In genomic region chr1:204623894-204624361, GRCh38 we compare ENCODE assay signal across 12 cellular contexts.
DNase-seq lines count a peak whose midpoint lies in the region; ATAC-seq, FAIRE-seq and TF ChIP-seq lines count a peak whose summit lies in the region.
"Had no signal": no experiment of that assay in that cellular context is flagged by ENCODE, and none has a peak within 500 bp of the region (broad histone marks: within the 10 kb centered on the region; RNA-seq: fewer than 3 reads in every experiment).

No MANE protein-coding gene starts in this region.

- no peaks in the 10 kb centered on the region for H3K9me3 Mint-ChIP-seq in neural crest cell
- H3K9me3 Mint-ChIP-seq: central memory CD8-positive, alpha-beta T cell had no signal

- intact Hi-C loops in GM12878 (cut with micrococcal nuclease; ENCODE audit: unreplicated experiment) = no loop called here

- H3K36me3 Mint-ChIP-seq in neural crest cell (ENCODE audit: low read depth) = no peaks in the 10 kb centered on the region

- H3K27me3 Mint-ChIP-seq in neural crest cell (ENCODE audit: low read depth) = no peaks in the 10 kb centered on the region

- H3K9ac ChIP-seq in GM12878 (ENCODE audit: control insufficient read depth, insufficient read depth, low read length) = no peak overlapping the region
- H3K9ac ChIP-seq: KMS-11 had no signal

- no peak overlapping the region for H3K4me3 ChIP-seq in GM12878
- H3K4me3 ChIP-seq: lung had no signal

- H3K4me1 ChIP-seq in GM12878 (ENCODE audit: control insufficient read depth, insufficient read depth, low read length) = no peaks in the 10 kb centered on the region

- H3K79me2 ChIP-seq in GM12878 (ENCODE audit: control insufficient read depth, insufficient read depth, low read length) = no peaks in the 10 kb centered on the region

- H3K4me1 Mint-ChIP-seq in neural crest cell = peaks cover 44% of the 10 kb centered on the region
- H3K4me1 Mint-ChIP-seq: B cell; central memory CD8-positive, alpha-beta T cell had no signal

- peaks cover 2% of the 10 kb centered on the region; the same call in 1 of the 2 replicates for H4K20me1 ChIP-seq in GM12878 (ENCODE audit: control insufficient read depth, insufficient read depth)

- CTCF ChIA-PET in GM12878 (lab: Yijun Ruan, JAX) = interaction anchor here (0.9 to 4.6 kb wide), 6 partner anchors 58 to 271 kb away, joined by 3 to 19 read pairs (median 4); no protein-coding TSS in a partner anchor

- no peaks in the 10 kb centered on the region for H3K36me3 ChIP-seq in GM12878 (ENCODE audit: control insufficient read depth in 2 of 2, insufficient read depth in 2 of 2, low read length in 1 of 2)

- H3K27ac Mint-ChIP-seq in neural crest cell (ENCODE audit: unreplicated experiment) = no peak overlapping the region
- H3K27ac Mint-ChIP-seq: B cell had no signal

- in situ Hi-C loops in GM12878 (cut with MboI) = no loop called here

- TF ChIP-seq EP300 in GM12878 (IDR thresholded peaks at IDR 0.05; ENCODE audit: borderline replicate concordance in 1 of 2, control insufficient read depth in 1 of 2, low read depth in 2 of 2, low read length in 2 of 2) = no peak

- FAIRE-seq in GM12878 (lab: Jason Lieb, UNC) = no peak

- 11% methylated on average over 3 of the region's 3 CpGs for WGBS in GM12878 (ENCODE audit: insufficient coverage, insufficient replicate concordance, low lambda C conversion rate, missing lambda C conversion rate)

- H3K9me3 ChIP-seq in GM12878 (replicated peaks; ENCODE audit: control insufficient read depth, insufficient read depth, low read length) = no peaks in the 10 kb centered on the region

- TF ChIP-seq CTCF in GM12878 (IDR thresholded peaks at IDR 0.05 in 2 of 3, conservative IDR thresholded peaks at IDR 0.05 in 1 of 3; ENCODE audit: control insufficient read depth in 2 of 3, extremely low read depth in 1 of 3, insufficient read depth in 1 of 3, low read depth in 3 of 3, low read length in 3 of 3) = peak; percentile 8 to 39 (median 19); a peak in 4 of 6 replicates
- peak; percentile 49 for TF ChIP-seq CTCF in neural crest cell (conservative IDR thresholded peaks at IDR 0.05)

- DNase-seq in NCI-H2227 (lab: John Stamatoyannopoulos, UW; ENCODE audit: unreplicated experiment) (peak; percentile 17), NCI-H2227 treated with DMSO at 0.1 percent for 48 hours (lab: John Stamatoyannopoulos, UW) (no peak), NAMALWA (ENCODE audit: low spot score) (peak; percentile 59), GM12878 (ENCODE audit: low read depth, low spot score) (no peak), neural crest cell (ENCODE audit: low read depth, low spot score) (no peak), kidney tubule cell (ENCODE audit: low spot score) (no peak), AG08396 (ENCODE audit: low spot score) (no peak)

- H3K27ac ChIP-seq in GM12878 (ENCODE audit: control insufficient read depth, insufficient read depth) = no peak overlapping the region
- H3K27ac ChIP-seq: KMS-11 had no signal

- SMC1A ChIA-PET in GM12878 (lab: Charles Lee; ENCODE audit: uncharacterized antibody, unreplicated experiment) = interaction anchor here (1.1 to 2.5 kb wide), 5 partner anchors 12 to 183 kb away, joined by 3 to 8 read pairs (median 4); no protein-coding TSS in a partner anchor

- H3K27me3 ChIP-seq in GM12878 (replicated peaks in 1 of 2; ENCODE audit: control insufficient read depth in 2 of 2, insufficient read depth in 2 of 2, low read length in 1 of 2) = no peaks in the 10 kb centered on the region; a peak in 1 of 4 replicates

- POLR2A ChIA-PET in GM12878 (lab: Charles Lee) = no interaction called here

- H2AFZ ChIP-seq in GM12878 (ENCODE audit: control insufficient read depth, low read depth, low read length) = no peak overlapping the region

- RAD21 ChIA-PET in GM12878 (lab: Charles Lee; ENCODE audit: unreplicated experiment) = interaction anchor here (0.9 to 1.5 kb wide), 4 partner anchors 50 to 183 kb away, joined by 3 to 6 read pairs (median 4); no protein-coding TSS in a partner anchor

- no peak overlapping the region for H3K4me2 ChIP-seq in GM12878 (ENCODE audit: control insufficient read depth, insufficient read depth)
- H3K4me2 ChIP-seq: KMS-11 had no signal

- ATAC-seq in GM12878 (peak; percentile 76), GM18511 (IDR thresholded peaks at IDR 0.05; ENCODE audit: unreplicated experiment) (no peak)

- BruUV-seq in GM12878 (replicated peaks; lab: Mats Ljungman, UMichigan) = no TSS peak

- TF ChIP-seq RAD21 in GM12878 (IDR thresholded peaks at IDR 0.05; ENCODE audit: insufficient read depth, low read depth, low read length) = 0 out of 2 replicates have a peak, but pooled peaks have one; percentile 5

- no peak overlapping the region for H3K4me3 Mint-ChIP-seq in neural crest cell
- H3K4me3 Mint-ChIP-seq: B cell; central memory CD8-positive, alpha-beta T cell had no signal

- TF ChIP-seq POLR2A in GM12878 (IDR thresholded peaks at IDR 0.05; ENCODE audit: low read depth, low read length) = no peak

TF ChIP-seq in GM12878, 131 proteins besides CTCF, POLR2A, EP300 and RAD21:
- TF ChIP-seq HSF1 (IDR thresholded peaks at IDR 0.05; ENCODE audit: low read depth, low read length) (no peak), ZNF592 (IDR thresholded peaks at IDR 0.05) (no peak), SMC3 (IDR thresholded peaks at IDR 0.05; ENCODE audit: borderline replicate concordance, low read length) (0 out of 2 replicates have a peak, but pooled peaks have one; percentile 9), NBN (IDR thresholded peaks at IDR 0.05) (no peak)

Comparison
In these comparisons a context has a peak if more than half of its experiments do, and no peak if none do; other contexts are left out.
1. DNase-seq: peak in NCI-H2227 (single experiment) and NAMALWA (single experiment); none in NCI-H2227 treated with DMSO at 0.1 percent for 48 hours (single experiment), GM12878 (single experiment), neural crest cell (single experiment), kidney tubule cell (single experiment) and AG08396 (single experiment).